In the genomic region with DNA sequence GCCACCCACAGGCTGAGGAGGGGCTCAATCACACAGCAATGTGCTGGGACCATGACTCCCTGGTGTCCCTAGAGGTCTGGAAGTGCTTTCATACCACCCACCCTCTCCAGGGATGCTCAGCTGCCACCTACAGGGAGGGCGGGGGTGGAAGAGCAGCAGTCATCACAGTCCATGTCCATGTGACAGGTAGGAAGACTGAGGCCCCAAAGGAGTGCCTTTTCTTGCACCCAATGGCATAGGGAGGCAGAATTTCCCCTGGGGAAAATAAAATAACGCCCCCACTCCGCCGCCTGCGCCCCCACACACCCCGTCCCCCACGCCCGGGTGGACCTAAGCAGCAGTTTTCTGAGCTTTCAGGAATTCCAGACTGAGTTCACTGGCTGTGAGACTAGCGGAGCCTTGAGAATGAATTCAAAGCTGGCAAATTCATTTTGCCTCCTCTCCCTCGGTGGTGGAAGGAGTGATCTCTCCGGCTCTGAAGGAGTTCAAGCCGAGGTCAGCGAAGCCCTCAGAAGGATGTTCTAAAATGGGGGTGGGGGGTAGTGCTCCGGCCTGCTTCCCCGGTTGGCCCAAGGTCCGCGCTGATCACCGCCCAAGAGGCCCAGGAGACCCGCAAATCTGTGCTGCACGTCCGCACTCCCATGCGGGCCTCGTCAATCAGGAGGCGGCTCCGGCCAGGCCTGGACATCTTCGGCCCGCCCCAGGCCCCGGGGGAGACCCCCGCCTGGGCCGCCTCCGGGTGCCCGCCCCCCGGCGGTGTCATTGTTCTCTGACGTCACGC, we compare ENCODE assay signal across 8 cellular contexts. TPM values are rescaled to one million over a fixed set of nuclear protein-coding genes. Genes with fewer than 3 reads are reported as not detected.
DNase-seq lines count a peak whose midpoint lies in the region; ATAC-seq, FAIRE-seq and TF ChIP-seq lines count a peak whose summit lies in the region.

No MANE protein-coding gene starts in this region.

- no peak for TF ChIP-seq EP300 in H1 (IDR thresholded peaks at IDR 0.05; ENCODE audit: borderline replicate concordance in 1 of 2, low read depth in 2 of 2, low read length in 2 of 2)

- H3K79me1 ChIP-seq in H1 (ENCODE audit: low read depth, low read length), result no peaks in the 10 kb centered on the region; the same call in none of the 2 replicates

- no peaks in the 10 kb centered on the region for H3K27me3 Mint-ChIP-seq in CD4-positive, alpha-beta T cell

- no peak for TF ChIP-seq POLR2A in H1 (IDR thresholded peaks at IDR 0.05; ENCODE audit: control extremely low read depth in 1 of 2, low read depth in 2 of 2, low read length in 2 of 2)

- H2BK20ac ChIP-seq in H1 (ENCODE audit: low read length), result no peak overlapping the region

- intact Hi-C loops in CD4-positive, alpha-beta T cell (cut with DNase I, micrococcal nuclease), result loop anchor here (1.0 to 10.0 kb wide), 8 partner anchors 18 to 1029 kb away; a partner anchor contains a TSS

- no peak for ATAC-seq in CD4-positive, alpha-beta T cell (ENCODE audit: poor library complexity)
- no peak for ATAC-seq in GM19035 (IDR thresholded peaks at IDR 0.05; ENCODE audit: unreplicated experiment)
- no peak for ATAC-seq in HG03342 (IDR thresholded peaks at IDR 0.05; ENCODE audit: unreplicated experiment)
- ATAC-seq in GM18517 (IDR thresholded peaks at IDR 0.05; ENCODE audit: unreplicated experiment), result no peak

- peak overlapping the region; percentile 51 for H4K5ac ChIP-seq in H1 (ENCODE audit: insufficient read length, low read depth, low read length)

- H3K4me3 ChIP-seq in H1 (ENCODE audit: extremely low read depth in 1 of 4, insufficient read depth in 2 of 4, low read depth in 3 of 4, low read length in 4 of 4), result peak overlapping the region; percentile 18 to 96 (median 28)

- H3K56ac ChIP-seq in H1 (replicated peaks; ENCODE audit: insufficient read length, low read depth, low read length), result no peak overlapping the region

- no peaks in the 10 kb centered on the region for H3K27me3 ChIP-seq in CD4-positive, alpha-beta T cell (ENCODE audit: control insufficient read depth, insufficient read depth, low read length)
- H3K27me3 ChIP-seq in H1 (replicated peaks in 1 of 4; ENCODE audit: control insufficient read depth in 3 of 4, extremely low read depth in 1 of 4, insufficient read depth in 3 of 4, low read length in 3 of 4), result peaks cover 0 to 14% (median 9%) of the 10 kb centered on the region in 4 experiments; a peak in 4 of 7 replicates

- H3K4me2 ChIP-seq in H1 (ENCODE audit: insufficient read depth in 1 of 2, low read depth in 2 of 2, low read length in 2 of 2), result peak overlapping the region; percentile 79 to 98

- H3K4me1 Mint-ChIP-seq in CD4-positive, alpha-beta T cell (ENCODE audit: low read depth), result peaks cover 56% of the 10 kb centered on the region

- FAIRE-seq in H1 (lab: Jason Lieb, UNC), result no peak

- POLR2A ChIA-PET in CD4-positive, alpha-beta T cell (lab: Charles Lee), result interaction anchor here (0.6 to 3.7 kb wide), 15 partner anchors 8 to 1032 kb away, joined by 3 to 27 read pairs (median 3); no protein-coding TSS in a partner anchor
- POLR2A ChIA-PET in H1 (lab: Charles Lee; ENCODE audit: partially characterized antibody), result interaction anchor here (1.0 to 1.7 kb wide), 6 partner anchors 7 to 100 kb away, joined by 3 to 5 read pairs (median 4); no protein-coding TSS in a partner anchor

- peaks cover 5 to 22% (median 9%) of the 10 kb centered on the region in 4 experiments; a peak in 5 of 7 replicates for H3K4me1 ChIP-seq in H1 (replicated peaks in 1 of 4; ENCODE audit: control insufficient read depth in 3 of 4, insufficient read depth in 4 of 4, low read length in 3 of 4)

- H4K20me1 ChIP-seq in H1 (replicated peaks in 1 of 2; ENCODE audit: control insufficient read depth in 1 of 2, insufficient read depth in 2 of 2, low read length in 2 of 2), result peaks cover 0 to 1% of the 10 kb centered on the region in 2 experiments

- H3K14ac ChIP-seq in H1 (ENCODE audit: insufficient read length), result no peak overlapping the region

- no peak overlapping the region for H2BK120ac ChIP-seq in H1 (replicated peaks; ENCODE audit: low read depth, low read length)

- H3K23me2 ChIP-seq in H1 (ENCODE audit: low read depth, low read length), result peaks cover 24% of the 10 kb centered on the region

- no peak overlapping the region for H2AFZ ChIP-seq in H1 (ENCODE audit: low read length)

- no peak overlapping the region for H3K4ac ChIP-seq in H1 (replicated peaks; ENCODE audit: insufficient read length, low read depth, low read length)

- peak overlapping the region; percentile 66 for H4K91ac ChIP-seq in H1 (replicated peaks; ENCODE audit: insufficient read length, low read length)

- no peak overlapping the region for H3K23ac ChIP-seq in H1 (ENCODE audit: insufficient read length)

- peaks cover 15% of the 10 kb centered on the region for H3K36me3 Mint-ChIP-seq in CD4-positive, alpha-beta T cell (ENCODE audit: low read depth)

- H4K8ac ChIP-seq in H1 (ENCODE audit: extremely low read depth, insufficient read depth, low read length), result no peak overlapping the region; the same call in 1 of the 2 replicates

- no peak overlapping the region for H3K27ac ChIP-seq in CD4-positive, alpha-beta T cell (ENCODE audit: low read depth, low read length)
- no peak overlapping the region; the same call in 1 of the 2 replicates for H3K27ac ChIP-seq in H1 (ENCODE audit: low read depth, low read length)

- DNase-seq in CD4-positive, alpha-beta T cell, result no peak
- peak; percentile 71 for DNase-seq in H4 (ENCODE audit: low spot score)
- peak; percentile 83 for DNase-seq in SK-N-DZ (ENCODE audit: low spot score)
- DNase-seq in H1 (ENCODE audit: low read depth in 1 of 2, low spot score in 2 of 2), result no peak
- DNase-seq in myocyte (ENCODE audit: low read depth), result peak; percentile 47

- no peak overlapping the region for H2AK5ac ChIP-seq in H1 (ENCODE audit: low read depth, low read length)

- H3K36me3 ChIP-seq in H1 (ENCODE audit: control insufficient read depth in 2 of 4, insufficient read depth in 4 of 4, low read length in 3 of 4), result no peaks in the 10 kb centered on the region

- H3K9ac ChIP-seq in H1 (replicated peaks in 1 of 4; ENCODE audit: extremely low read depth in 1 of 4, low read depth in 3 of 4, low read length in 3 of 4), result no peak overlapping the region

- no peaks in the 10 kb centered on the region for H3K9me3 ChIP-seq in CD4-positive, alpha-beta T cell (ENCODE audit: control insufficient read depth, low read length)
- H3K9me3 ChIP-seq in H1 (ENCODE audit: insufficient read depth in 2 of 2, low read depth in 1 of 2, low read length in 1 of 2), result no peaks in the 10 kb centered on the region

- H3K79me2 ChIP-seq in H1 (ENCODE audit: control insufficient read depth in 1 of 2, insufficient read depth in 2 of 2, low read length in 2 of 2), result peaks cover 4 to 22% of the 10 kb centered on the region in 2 experiments; a peak in 2 of 4 replicates

- 9% methylated on average over 21 of the region's 36 CpGs; no CpG with 5 or more reads in 1 of the 2 experiments for WGBS in H1 (ENCODE audit: extremely low coverage in 1 of 2, insufficient coverage in 1 of 2, insufficient read length in 1 of 2, insufficient replicate concordance in 2 of 2, low coverage in 1 of 2, low lambda C conversion rate in 2 of 2, missing lambda C conversion rate in 1 of 2), 2 experiments

- TF ChIP-seq RAD21 in H1 (IDR thresholded peaks at IDR 0.05 in 1 of 2, conservative IDR thresholded peaks at IDR 0.05 in 1 of 2; ENCODE audit: low read depth in 2 of 2, low read length in 2 of 2), result peak; percentile 12 to 38; a peak in 3 of 4 replicates

- H3K18ac ChIP-seq in H1 (ENCODE audit: extremely low read depth, low read length), result peak overlapping the region; percentile 32

- peak overlapping the region; percentile 1; the same call in 1 of the 2 replicates for H2BK5ac ChIP-seq in H1 (ENCODE audit: low read depth, low read length)

- H3K27ac Mint-ChIP-seq in CD4-positive, alpha-beta T cell, result peak overlapping the region; percentile 86

- H3K9me3 Mint-ChIP-seq in CD4-positive, alpha-beta T cell, result no peaks in the 10 kb centered on the region

- CTCF ChIA-PET in CD4-positive, alpha-beta T cell (lab: Charles Lee), result interaction anchor here (1.0 to 1.2 kb wide), 2 partner anchors 129 to 1019 kb away, joined by 3 to 4 read pairs; no protein-coding TSS in a partner anchor
- CTCF ChIA-PET in H1 (lab: Charles Lee; ENCODE audit: partially characterized antibody), result interaction anchor here (0.6 to 2.5 kb wide), 18 partner anchors 11 to 311 kb away, joined by 3 to 12 read pairs (median 4); no protein-coding TSS in a partner anchor

- H2BK15ac ChIP-seq in H1 (ENCODE audit: low read length), result peak overlapping the region; percentile 24; the same call in 1 of the 2 replicates

- TF ChIP-seq CTCF in CD4-positive, alpha-beta T cell (IDR thresholded peaks at IDR 0.05), result no peak
- TF ChIP-seq CTCF in H1 (IDR thresholded peaks at IDR 0.05; ENCODE audit: control extremely low read depth in 1 of 3, insufficient read depth in 1 of 3, low read depth in 1 of 3, low read length in 3 of 3), result peak in 2 of 3 experiments; percentile 32; a peak in 2 of 4 replicates

- H3K4me3 Mint-ChIP-seq in CD4-positive, alpha-beta T cell, result peak overlapping the region; percentile 96

- H2BK12ac ChIP-seq in H1 (ENCODE audit: low read depth, low read length), result peak overlapping the region; percentile 4; the same call in 1 of the 2 replicates

TF ChIP-seq in H1, 55 proteins besides CTCF, POLR2A, EP300 and RAD21 (continues in another document):
- peak; percentile 90 for TF ChIP-seq KDM1A (IDR thresholded peaks at IDR 0.05; ENCODE audit: borderline replicate concordance, low read length)
- no peak for TF ChIP-seq FOSL1 (IDR thresholded peaks at IDR 0.05; ENCODE audit: insufficient read depth, low read depth, low read length)
- no peak for TF ChIP-seq SUZ12 (IDR thresholded peaks at IDR 0.05; ENCODE audit: low read length)
- TF ChIP-seq RNF2 (IDR thresholded peaks at IDR 0.05; ENCODE audit: borderline replicate concordance, low read depth, low read length, missing control alignments, poor library complexity, severe bottlenecking), result peak; percentile 3
- TF ChIP-seq PHF8 (conservative IDR thresholded peaks at IDR 0.05; ENCODE audit: low read depth, low read length), result peak; percentile 28; the same call in 1 of the 2 replicates

RNA-seq across cellular contexts. Expression of a gene that starts 2.1 kb away (rescaled TPM):
- total RNA-seq in CD4-positive, alpha-beta T cell, result 10 to 100 TPM; 14.6 to 15.5 TPM
- total RNA-seq in H4 (2014; rRNA removed; shearing (Covaris generic)), result 10.9 and 13.5 TPM in 2 replicates
- polyA plus RNA-seq in SK-N-DZ (2014; cell fraction: cytosol; rRNA removed), result 59.1 and 66.8 TPM in 2 replicates
- 30.6 and 71.5 TPM in 2 replicates for polyA plus RNA-seq in SK-N-DZ (2014; cell fraction: nucleus; rRNA removed)
- total RNA-seq in H1 (2021; fragmentation: NEBNext Ultra II Directional; extraction: Animal tissue kit (Norgen Biotek cat#: 25700)), result 28.0 and 29.7 TPM in 2 replicates
- 8.1 and 17.1 TPM in 2 replicates for polyA plus RNA-seq in H1 (2011; rRNA removed)
- polyA plus RNA-seq in H1 (2011; cell fraction: cytosol; rRNA removed), result 7.4 TPM
- polyA plus RNA-seq in H1 (2011; cell fraction: nucleus; rRNA removed), result 33.0 TPM
- 17.4 to 25.1 TPM (median 23.6 TPM) in 4 replicates for polyA plus RNA-seq in H1 (2012, experiment 1 of 2)
- polyA plus RNA-seq in H1 (2012, experiment 2 of 2), result 13.4 TPM
- 11.4 TPM for polyA plus RNA-seq in H1 (2013, experiment 1 of 2)
- polyA plus RNA-seq in H1 (2013, experiment 2 of 2), result 10.1 TPM
- polyA minus RNA-seq in H1 (2011; rRNA and poly(A)+ RNA removed), result 9.1 and 16.3 TPM in 2 replicates
- 19.2 TPM for polyA minus RNA-seq in H1 (2011; cell fraction: cytosol; rRNA and poly(A)+ RNA removed)
- polyA minus RNA-seq in H1 (2011; cell fraction: nucleus; rRNA and poly(A)+ RNA removed), result 24.4 TPM
- 7.1 and 10.0 TPM in 2 replicates for total RNA-seq in myocyte
- polyA plus RNA-seq in myocyte (2012), result 23.2 TPM

Comparison
In these comparisons a context has a peak if more than half of its experiments do, and no peak if none do; other contexts are left out.
1. DNase-seq: peak in H4 (single experiment), SK-N-DZ (single experiment) and myocyte (single experiment); none in CD4-positive, alpha-beta T cell (0 of 10) and H1 (0 of 2).